19 cellular contexts compared by ENCODE assay signal in genomic region chr20:53568351-53568750, GRCh38. TPM values are rescaled to one million over a fixed set of nuclear protein-coding genes. Genes with fewer than 3 reads are reported as not detected.
DNase-seq lines count a peak whose midpoint lies in the region; ATAC-seq, FAIRE-seq and TF ChIP-seq lines count a peak whose summit lies in the region.
"Had no signal": no experiment of that assay in that cellular context is flagged by ENCODE, and none has a peak within 500 bp of the region (broad histone marks: within the 10 kb centered on the region; RNA-seq: fewer than 3 reads in every experiment).

No MANE protein-coding gene starts in this region.

- H3K4me3 Mint-ChIP-seq in natural killer cell, result no peak overlapping the region
- H3K4me3 Mint-ChIP-seq in natural killer cell treated with Interleukin-12 subunit alpha and Interleukin-12 subunit beta and Interleukin-15 and Interleukin-18, amount 100 ng/mL, for 72 hours, result no peak overlapping the region
- H3K4me3 Mint-ChIP-seq: B cell; CD8-positive, alpha-beta memory T cell had no signal

- no peak overlapping the region for H3K4me2 ChIP-seq in HepG2 (ENCODE audit: low read depth, low read length)

- TF ChIP-seq RAD21 in HepG2 (CRISPR knock-in tag; IDR thresholded peaks at IDR 0.05), result no peak

- H3K27ac Mint-ChIP-seq in natural killer cell, result peak overlapping the region; percentile 47 to 71
- no peak overlapping the region for H3K27ac Mint-ChIP-seq in natural killer cell treated with Interleukin-12 subunit alpha and Interleukin-12 subunit beta and Interleukin-15 and Interleukin-18, amount 100 ng/mL, for 72 hours
- H3K27ac Mint-ChIP-seq: B cell had no signal

- CTCF ChIA-PET in Panc1 (lab: Charles Lee) (no interaction called here), HepG2 (lab: Yijun Ruan, JAX; ENCODE audit: low intra/inter-chr PET ratio, low total read pairs) (no interaction called here)

- no peak for TF ChIP-seq CTCF in natural killer cell (IDR thresholded peaks at IDR 0.05)
- TF ChIP-seq CTCF in Panc1 (IDR thresholded peaks at IDR 0.05), result no peak
- TF ChIP-seq CTCF in HepG2 (CRISPR knock-in tag; IDR thresholded peaks at IDR 0.05), result no peak

- peaks cover 27 to 34% of the 10 kb centered on the region in 2 donors for H3K4me1 Mint-ChIP-seq in natural killer cell
- H3K4me1 Mint-ChIP-seq in natural killer cell treated with Interleukin-12 subunit alpha and Interleukin-12 subunit beta and Interleukin-15 and Interleukin-18, amount 100 ng/mL, for 72 hours (ENCODE audit: low read depth in 2 of 2), result peaks cover 21 to 29% of the 10 kb centered on the region in 2 donors

- BruUV-seq in Panc1 (replicated peaks; lab: Mats Ljungman, UMichigan) (no TSS peak), HepG2 (replicated peaks; lab: Mats Ljungman, UMichigan) (no TSS peak)

- POLR2A ChIA-PET in Panc1 (lab: Charles Lee), result no interaction called here
- POLR2A ChIA-PET in HepG2 (lab: Yijun Ruan, JAX), result no interaction called here

- H3K9ac ChIP-seq in HepG2 (ENCODE audit: insufficient read depth, low read depth, low read length), result no peak overlapping the region

- no peaks in the 10 kb centered on the region for H3K27me3 Mint-ChIP-seq in natural killer cell (ENCODE audit: low read depth in 2 of 2)
- no peaks in the 10 kb centered on the region for H3K27me3 Mint-ChIP-seq in natural killer cell treated with Interleukin-12 subunit alpha and Interleukin-12 subunit beta and Interleukin-15 and Interleukin-18, amount 100 ng/mL, for 72 hours
- H3K27me3 Mint-ChIP-seq: B cell; CD8-positive, alpha-beta memory T cell had no signal

- no peaks in the 10 kb centered on the region for H3K9me3 Mint-ChIP-seq in natural killer cell
- H3K9me3 Mint-ChIP-seq in natural killer cell treated with Interleukin-12 subunit alpha and Interleukin-12 subunit beta and Interleukin-15 and Interleukin-18, amount 100 ng/mL, for 72 hours, result no peaks in the 10 kb centered on the region
- H3K9me3 Mint-ChIP-seq: CD8-positive, alpha-beta memory T cell had no signal

- H3K9me3 ChIP-seq in Panc1 (ENCODE audit: control insufficient read depth, insufficient read depth, low read depth, low read length) (no peaks in the 10 kb centered on the region), HepG2 (ENCODE audit: low read length) (no peaks in the 10 kb centered on the region)
- H3K9me3 ChIP-seq: SJSA1 had no signal

- peak overlapping the region; percentile 35 for H3K27ac ChIP-seq in Panc1 (ENCODE audit: low read length)
- no peak overlapping the region for H3K27ac ChIP-seq in HepG2 (ENCODE audit: extremely low read length, insufficient read depth, low read length)
- H3K27ac ChIP-seq: RWPE1, SJSA1 had no signal

- intact Hi-C loops in natural killer cell (cut with micrococcal nuclease), result no loop called here
- intact Hi-C loops in Panc1 (cut with micrococcal nuclease; ENCODE audit: unreplicated experiment), result no loop called here
- intact Hi-C loops in HepG2 (cut with micrococcal nuclease; ENCODE audit: unreplicated experiment), result no loop called here

- TF ChIP-seq EP300 in HepG2 (IDR thresholded peaks at IDR 0.05; ENCODE audit: low read depth in 2 of 2, low read length in 2 of 2) (no peak), HepG2 (CRISPR knock-in tag; IDR thresholded peaks at IDR 0.05; ENCODE audit: borderline replicate concordance) (no peak)

- peaks cover 24% of the 10 kb centered on the region for H4K20me1 ChIP-seq in HepG2 (ENCODE audit: insufficient read depth, low read length)

- DNase-seq in natural killer cell (no peak), Panc1 (ENCODE audit: low read depth, low spot score) (no peak), HepG2 (ENCODE audit: low spot score) (no peak), NCI-H2081 treated with DMSO at 0.1 percent for 48 hours (lab: John Stamatoyannopoulos, UW) (no peak), NCI-H1930 (lab: John Stamatoyannopoulos, UW) (no peak), AML-193 (lab: John Stamatoyannopoulos, UW) (no peak)
- DNase-seq in natural killer cell treated with Interleukin-12 subunit alpha and Interleukin-12 subunit beta and Interleukin-15 and Interleukin-18, amount 100 ng/mL, for 72 hours (ENCODE audit: low spot score), result no peak
- DNase-seq: ACHN; CD8-positive, alpha-beta memory T cell; DMS 273 treated with DMSO at 0.1 percent for 48 hours; MM.1S; NCI-H1105 treated with DMSO at 0.1 percent for 48 hours; NCI-H187 treated with DMSO at 0.1 percent for 48 hours; NCI-H2171 treated with DMSO at 0.1 percent for 48 hours; NCI-H510A had no signal

- no peak overlapping the region for H3K4me3 ChIP-seq in Panc1 (ENCODE audit: low read depth in 2 of 2, low read length in 2 of 2)
- H3K4me3 ChIP-seq in HepG2 (replicated peaks in 1 of 3; ENCODE audit: insufficient read depth in 1 of 3, low read depth in 2 of 3, low read length in 3 of 3), result no peak overlapping the region
- H3K4me3 ChIP-seq: SJSA1 had no signal

- FAIRE-seq in HepG2 (lab: Jason Lieb, UNC), result no peak
- FAIRE-seq: H54 had no signal

- H3K27me3 ChIP-seq in Panc1 (ENCODE audit: control insufficient read depth, insufficient read depth, low read length) (no peaks in the 10 kb centered on the region), HepG2 (ENCODE audit: control insufficient read depth in 1 of 2, insufficient read depth in 2 of 2, low read length in 2 of 2) (no peaks in the 10 kb centered on the region)
- H3K27me3 ChIP-seq: SJSA1 had no signal

- no peak overlapping the region for H2AFZ ChIP-seq in HepG2 (ENCODE audit: low read length)

- ATAC-seq in natural killer cell, result no peak
- no peak for ATAC-seq in natural killer cell treated with Interleukin-12 subunit alpha and Interleukin-12 subunit beta and Interleukin-15 and Interleukin-18, amount 100 ng/mL, for 72 hours
- no peak for ATAC-seq in Panc1
- ATAC-seq in HepG2, result no peak

- in situ Hi-C loops in Panc1 (cut with HindIII; ENCODE audit: low pct_unique_long_range_greater_than_20kb, low sequenced_read_pairs), result no loop called here
- in situ Hi-C loops in HepG2 (cut with HindIII; ENCODE audit: extremely low pct_ligation_motif_present, low pct_unique_long_range_greater_than_20kb), result no loop called here

- H3K36me3 Mint-ChIP-seq in natural killer cell, result peaks cover 9% of the 10 kb centered on the region
- H3K36me3 Mint-ChIP-seq in natural killer cell treated with Interleukin-12 subunit alpha and Interleukin-12 subunit beta and Interleukin-15 and Interleukin-18, amount 100 ng/mL, for 72 hours, result peaks cover 8% of the 10 kb centered on the region

- WGBS in HepG2 (ENCODE audit: low lambda C conversion rate), result 99% methylated on average over 8 of the region's 8 CpGs

- H3K36me3 ChIP-seq in Panc1 (ENCODE audit: control insufficient read depth, insufficient read depth, low read length), result peaks cover 52% of the 10 kb centered on the region
- peaks cover 37 to 76% of the 10 kb centered on the region in 2 experiments for H3K36me3 ChIP-seq in HepG2 (replicated peaks in 1 of 2; ENCODE audit: control insufficient read depth in 1 of 2, insufficient read depth in 2 of 2, low read length in 2 of 2)

- peaks cover 39% of the 10 kb centered on the region for H3K79me2 ChIP-seq in HepG2 (ENCODE audit: insufficient read depth, low read length)

- 0 out of 4 replicates have a peak, but pooled peaks of 1 of the 2 experiments have one; percentile 20 for TF ChIP-seq POLR2A in HepG2 (IDR thresholded peaks at IDR 0.05; ENCODE audit: insufficient read depth in 1 of 2, low read depth in 2 of 2, low read length in 2 of 2)

- H3K4me1 ChIP-seq in Panc1 (ENCODE audit: control insufficient read depth, insufficient read depth, low read length) (peaks cover 83% of the 10 kb centered on the region), HepG2 (ENCODE audit: insufficient read depth, low read length) (peaks cover 6% of the 10 kb centered on the region)
- H3K4me1 ChIP-seq: SJSA1 had no signal

TF ChIP-seq in HepG2, 621 proteins besides CTCF, POLR2A, EP300 and RAD21 (continues in another document):
- no peak for TF ChIP-seq TMF1 (CRISPR knock-in tag; IDR thresholded peaks at IDR 0.05; ENCODE audit: low read depth)
- no peak for TF ChIP-seq ZNF275 (CRISPR knock-in tag; IDR thresholded peaks at IDR 0.05; ENCODE audit: borderline replicate concordance)
- no peak for TF ChIP-seq YEATS2 (CRISPR knock-in tag; IDR thresholded peaks at IDR 0.05; ENCODE audit: borderline replicate concordance)

RNA-seq across cellular contexts. Expression of gene ZNF217, which starts 25.3 kb away (rescaled TPM):
- total RNA-seq in natural killer cell, result 10 to 100 TPM; 56.1 to 69.1 (median 59.0) TPM
- 10 to 100 TPM; 39.9 to 48.0 TPM for total RNA-seq in natural killer cell treated with Interleukin-12 subunit alpha and Interleukin-12 subunit beta and Interleukin-15 and Interleukin-18, amount 100 ng/mL, for 72 hours
- total RNA-seq in Panc1 (2021; ENCODE audit: unreplicated experiment), result 210 TPM
- polyA plus RNA-seq in Panc1 (2012; ENCODE audit: insufficient read length), result 80.1 TPM
- 29.8 and 65.0 TPM in 2 replicates for total RNA-seq in HepG2 (2016; rRNA removed; fragmentation: Illumina TruSeq; extraction: Trizol)
- total RNA-seq in HepG2 (2016; cell fraction: cytosol; rRNA removed; fragmentation: Illumina TruSeq; extraction: Trizol; ENCODE audit: low read depth), result 3.8 and 3.9 TPM in 2 replicates
- total RNA-seq in HepG2 (2016; cell fraction: insoluble cytoplasmic fraction; rRNA removed; fragmentation: Illumina TruSeq; extraction: Trizol), result 30.1 and 52.5 TPM in 2 replicates
- total RNA-seq in HepG2 (2016; cell fraction: membrane; rRNA removed; fragmentation: Illumina TruSeq; extraction: Trizol), result 17.5 and 18.9 TPM in 2 replicates
- total RNA-seq in HepG2 (2016; cell fraction: nucleus; rRNA removed; fragmentation: Illumina TruSeq; extraction: Trizol), result 46.4 and 49.3 TPM in 2 replicates
- 22.3 and 23.7 TPM in 2 replicates for polyA plus RNA-seq in HepG2 (2011; rRNA removed)
- polyA plus RNA-seq in HepG2 (2011; cell fraction: cytosol; rRNA removed), result 16.1 and 20.6 TPM in 2 replicates
- 28.1 and 34.2 TPM in 2 replicates for polyA plus RNA-seq in HepG2 (2011; cell fraction: nucleus; rRNA removed)
- 30.6 and 41.2 TPM in 2 replicates for polyA plus RNA-seq in HepG2 (2012)
- polyA plus RNA-seq in HepG2 (2016; cell fraction: cytosol; fragmentation: Illumina TruSeq; extraction: Trizol; ENCODE audit: low read depth), result 0.85 and 1.1 TPM in 2 replicates
- 50.4 and 54.5 TPM in 2 replicates for polyA plus RNA-seq in HepG2 (2016; cell fraction: insoluble cytoplasmic fraction; fragmentation: Illumina TruSeq; extraction: Trizol; ENCODE audit: low read depth)
- polyA plus RNA-seq in HepG2 (2016; cell fraction: membrane; fragmentation: Illumina TruSeq; extraction: Trizol; ENCODE audit: low read depth), result 5.7 and 6.3 TPM in 2 replicates
- 66.7 and 71.5 TPM in 2 replicates for polyA plus RNA-seq in HepG2 (2016; cell fraction: nucleus; fragmentation: Illumina TruSeq; extraction: Trizol; ENCODE audit: insufficient read depth, low read depth)
- 13.5 and 82.3 TPM in 2 replicates for polyA minus RNA-seq in HepG2 (2011; rRNA and poly(A)+ RNA removed; ENCODE audit: low replicate concordance)
- polyA minus RNA-seq in HepG2 (2011; cell fraction: cytosol; rRNA and poly(A)+ RNA removed), result 62.7 and 65.9 TPM in 2 replicates
- polyA minus RNA-seq in HepG2 (2011; cell fraction: nucleus; rRNA and poly(A)+ RNA removed), result 63.2 and 86.3 TPM in 2 replicates

Comparison
In these comparisons a context has a peak if more than half of its experiments do, and no peak if none do; other contexts are left out.
1. H3K27ac Mint-ChIP-seq: peak in natural killer cell (2 of 2); none in natural killer cell treated with Interleukin-12 subunit alpha and Interleukin-12 subunit beta and Interleukin-15 and Interleukin-18, amount 100 ng/mL, for 72 hours (0 of 2).